15 cellular contexts compared by ENCODE assay signal in genomic region chr5:127846884-127847283, GRCh38.
DNase-seq lines count a peak whose midpoint lies in the region; ATAC-seq and TF ChIP-seq lines count a peak whose summit lies in the region.
"Had no signal": no experiment of that assay in that cellular context is flagged by ENCODE, and none has a peak within 500 bp of the region (broad histone marks: within the 10 kb centered on the region; RNA-seq: fewer than 3 reads in every experiment).

No MANE protein-coding gene starts in this region.

- ATAC-seq in lower lobe of right lung (no peak), GM19324 (IDR thresholded peaks at IDR 0.05; ENCODE audit: low FRiP score, unreplicated experiment) (no peak)
- ATAC-seq: CD8-positive, alpha-beta T cell had no signal

- H4K20me1 ChIP-seq in mammary epithelial cell (ENCODE audit: insufficient read depth, low read length): no peaks in the 10 kb centered on the region
- no peaks in the 10 kb centered on the region for H4K20me1 ChIP-seq in osteoblast (ENCODE audit: insufficient read depth, low read length)
- H4K20me1 ChIP-seq: BLaER1 treated with 17β-estradiol and CSF1 and Interleukin-3, amounts not matched to agents 10 nM and 100 nM had no signal

- TF ChIP-seq CTCF in MCF 10A (IDR thresholded peaks at IDR 0.05; ENCODE audit: unreplicated experiment): no peak
- no peak for TF ChIP-seq CTCF in mammary epithelial cell (conservative IDR thresholded peaks at IDR 0.05 in 1 of 2, IDR thresholded peaks at IDR 0.05 in 1 of 2; ENCODE audit: extremely low read depth in 1 of 2, insufficient read depth in 1 of 2, low read depth in 1 of 2, low read length in 2 of 2)
- TF ChIP-seq CTCF in choroid plexus epithelial cell (conservative IDR thresholded peaks at IDR 0.05; ENCODE audit: low read depth, low read length): no peak
- TF ChIP-seq CTCF in osteoblast (IDR thresholded peaks at IDR 0.05; ENCODE audit: extremely low read depth, low read depth, low read length): no peak
- no peak for TF ChIP-seq CTCF in lower lobe of right lung (IDR thresholded peaks at IDR 0.05)

- intact Hi-C loops in MCF 10A (cut with micrococcal nuclease) (no loop called here), mammary epithelial cell (cut with micrococcal nuclease) (no loop called here), lower lobe of right lung (cut with DNase I) (no loop called here)

- H3K27me3 Mint-ChIP-seq in MCF 10A (ENCODE audit: insufficient read depth, unreplicated experiment): no peaks in the 10 kb centered on the region
- H3K27me3 Mint-ChIP-seq: B cell had no signal

- H3K9me3 ChIP-seq in mammary epithelial cell (replicated peaks; ENCODE audit: insufficient read depth, low read length): no peaks in the 10 kb centered on the region
- no peaks in the 10 kb centered on the region for H3K9me3 ChIP-seq in osteoblast (ENCODE audit: low read depth, low read length)
- no peaks in the 10 kb centered on the region for H3K9me3 ChIP-seq in lower lobe of right lung
- H3K9me3 ChIP-seq: BLaER1 treated with 17β-estradiol and CSF1 and Interleukin-3, amounts not matched to agents 10 nM and 100 nM had no signal

- H3K27ac ChIP-seq in mammary epithelial cell (ENCODE audit: insufficient read depth, low read depth, low read length): no peak overlapping the region
- no peak overlapping the region for H3K27ac ChIP-seq in osteoblast (ENCODE audit: low read depth, low read length)
- no peak overlapping the region for H3K27ac ChIP-seq in lower lobe of right lung
- H3K27ac ChIP-seq: 22Rv1; BLaER1 treated with 17β-estradiol and CSF1 and Interleukin-3, amounts not matched to agents 10 nM and 100 nM had no signal

- H3K4me2 ChIP-seq in mammary epithelial cell (ENCODE audit: insufficient read depth, low read depth, low read length) (no peak overlapping the region), osteoblast (ENCODE audit: insufficient read depth, low read length) (no peak overlapping the region)
- H3K4me2 ChIP-seq: BLaER1 treated with 17β-estradiol and CSF1 and Interleukin-3, amounts not matched to agents 10 nM and 100 nM had no signal

- WGBS in mammary epithelial cell (ENCODE audit: low coverage, missing lambda C conversion rate): 95% methylated on average over 2 of the region's 2 CpGs

- H3K27me3 ChIP-seq in mammary epithelial cell (ENCODE audit: insufficient read depth, low read length) (no peaks in the 10 kb centered on the region), osteoblast (ENCODE audit: insufficient read depth, low read length) (no peaks in the 10 kb centered on the region), lower lobe of right lung (ENCODE audit: low read depth) (no peaks in the 10 kb centered on the region)
- H3K27me3 ChIP-seq: BLaER1 treated with 17β-estradiol and CSF1 and Interleukin-3, amounts not matched to agents 10 nM and 100 nM had no signal

- dilution Hi-C loops in mammary epithelial cell (cut with HindIII; ENCODE audit: low sequenced_read_pairs): no loop called here

- no peaks in the 10 kb centered on the region for H3K36me3 ChIP-seq in mammary epithelial cell (ENCODE audit: insufficient read depth, low read length)
- no peaks in the 10 kb centered on the region for H3K36me3 ChIP-seq in osteoblast (ENCODE audit: insufficient read depth, low read length)
- H3K36me3 ChIP-seq in lower lobe of right lung: no peaks in the 10 kb centered on the region
- H3K36me3 ChIP-seq: BLaER1 treated with 17β-estradiol and CSF1 and Interleukin-3, amounts not matched to agents 10 nM and 100 nM had no signal

- H2AFZ ChIP-seq in mammary epithelial cell (ENCODE audit: low read depth, low read length) (no peak overlapping the region), osteoblast (ENCODE audit: low read length) (no peak overlapping the region)

- H3K9ac ChIP-seq in mammary epithelial cell (ENCODE audit: insufficient read depth, low read length): no peak overlapping the region
- H3K9ac ChIP-seq: BLaER1 treated with 17β-estradiol and CSF1 and Interleukin-3, amounts not matched to agents 10 nM and 100 nM had no signal

- H3K79me2 ChIP-seq in mammary epithelial cell (ENCODE audit: insufficient read depth, low read length): no peaks in the 10 kb centered on the region
- H3K79me2 ChIP-seq in osteoblast (ENCODE audit: insufficient read depth, low read length): no peaks in the 10 kb centered on the region

- in situ Hi-C loops in mammary epithelial cell (cut with MboI; ENCODE audit: low sequenced_read_pairs in 2 of 2): no loop called here

- BruUV-seq in MCF 10A (replicated peaks; lab: Mats Ljungman, UMichigan): no TSS peak
- no TSS peak for BruUV-seq in mammary epithelial cell (replicated peaks; lab: Mats Ljungman, UMichigan)

- H3K4me1 Mint-ChIP-seq in MCF 10A (ENCODE audit: insufficient read depth, unreplicated experiment): peaks cover 6% of the 10 kb centered on the region
- H3K4me1 Mint-ChIP-seq: B cell had no signal

- POLR2A ChIA-PET in MCF 10A (lab: Yijun Ruan, JAX): interaction anchor here (0.7 to 0.9 kb wide), 2 partner anchors 9 to 237 kb away, joined by 3 read pairs; no protein-coding TSS in a partner anchor

- DNase-seq in MCF 10A (ENCODE audit: unreplicated experiment): peak; percentile 34
- no peak for DNase-seq in mammary epithelial cell
- peak; percentile 44 for DNase-seq in choroid plexus epithelial cell (ENCODE audit: low read depth)
- DNase-seq in osteoblast (ENCODE audit: insufficient read length, low spot score, missing footprints): peak; percentile 17
- no peak for DNase-seq in lower lobe of right lung
- no peak for DNase-seq in cerebellum (ENCODE audit: low spot score)
- DNase-seq: Calu3; CD8-positive, alpha-beta T cell; DMS79 treated with DMSO at 0.1 percent for 48 hours; GF-D8; H9 had no signal

- no peak overlapping the region for H3K4me3 ChIP-seq in mammary epithelial cell (replicated peaks in 1 of 3; ENCODE audit: insufficient read depth in 1 of 3, low read depth in 2 of 3, low read length in 3 of 3)
- H3K4me3 ChIP-seq in choroid plexus epithelial cell (ENCODE audit: low read depth, low read length): no peak overlapping the region
- H3K4me3 ChIP-seq in osteoblast (ENCODE audit: insufficient read depth, low read length): no peak overlapping the region
- H3K4me3 ChIP-seq in lower lobe of right lung: no peak overlapping the region
- H3K4me3 ChIP-seq: BLaER1 treated with 17β-estradiol and CSF1 and Interleukin-3, amounts not matched to agents 10 nM and 100 nM had no signal

- H3K4me1 ChIP-seq in mammary epithelial cell (ENCODE audit: insufficient read depth, low read length) (no peaks in the 10 kb centered on the region), osteoblast (ENCODE audit: insufficient read depth, low read length) (no peaks in the 10 kb centered on the region), lower lobe of right lung (no peaks in the 10 kb centered on the region)
- H3K4me1 ChIP-seq: BLaER1 treated with 17β-estradiol and CSF1 and Interleukin-3, amounts not matched to agents 10 nM and 100 nM had no signal

- H3K4me3 Mint-ChIP-seq in MCF 10A (ENCODE audit: unreplicated experiment): no peak overlapping the region
- H3K4me3 Mint-ChIP-seq: B cell; CD8-positive, alpha-beta T cell; H9 had no signal

- no peak overlapping the region for H3K27ac Mint-ChIP-seq in MCF 10A (ENCODE audit: low read depth, unreplicated experiment)
- H3K27ac Mint-ChIP-seq: B cell; CD8-positive, alpha-beta T cell; H9 had no signal

- CTCF ChIA-PET in MCF 10A (lab: Yijun Ruan, JAX): no interaction called here
- CTCF ChIA-PET in mammary epithelial cell (lab: Charles Lee; ENCODE audit: low non-redundant PET): no interaction called here

- no peaks in the 10 kb centered on the region for H3K9me3 Mint-ChIP-seq in MCF 10A (ENCODE audit: unreplicated experiment)
- H3K9me3 Mint-ChIP-seq: CD8-positive, alpha-beta T cell; H9 had no signal

- no peaks in the 10 kb centered on the region for H3K36me3 Mint-ChIP-seq in MCF 10A (ENCODE audit: insufficient read depth, unreplicated experiment)
- H3K36me3 Mint-ChIP-seq: CD8-positive, alpha-beta T cell had no signal

Comparison
In these comparisons a context has a peak if more than half of its experiments do, and no peak if none do; other contexts are left out.
1. DNase-seq: peak in MCF 10A (single experiment), choroid plexus epithelial cell (single experiment) and osteoblast (single experiment); none in mammary epithelial cell (single experiment), lower lobe of right lung (single experiment) and cerebellum (single experiment).